In genomic region chr10:51301644-51302043, GRCh38 we compare ENCODE assay signal across 15 cellular contexts.
A peak's percentile ranks its signal among the peaks of the same experiment; 100 is the strongest.
DNase-seq lines count a peak whose midpoint lies in the region; ATAC-seq and TF ChIP-seq lines count a peak whose summit lies in the region.
"Had no signal": no experiment of that assay in that cellular context is flagged by ENCODE, and none has a peak within 500 bp of the region (broad histone marks: within the 10 kb centered on the region; RNA-seq: fewer than 3 reads in every experiment).

No MANE protein-coding gene starts in this region.

- H3K4me3 ChIP-seq in sigmoid colon, result no peak overlapping the region
- H3K4me3 ChIP-seq: body of pancreas, SJSA1 had no signal

- no peak for TF ChIP-seq POLR2A in sigmoid colon (IDR thresholded peaks at IDR 0.05)

- no peak for ATAC-seq in GM21529 (IDR thresholded peaks at IDR 0.05; ENCODE audit: unreplicated experiment)
- ATAC-seq: body of pancreas, WTC11 had no signal

- no peaks in the 10 kb centered on the region for H3K36me3 ChIP-seq in sigmoid colon
- H3K36me3 ChIP-seq: SJSA1 had no signal

- no peaks in the 10 kb centered on the region for H3K27me3 ChIP-seq in sigmoid colon
- H3K27me3 ChIP-seq: body of pancreas, SJSA1 had no signal

- DNase-seq in EL, result peak; percentile 52
- peak; percentile 13 for DNase-seq in amniotic epithelial cell (ENCODE audit: low read depth)
- DNase-seq in hepatic stellate cell (ENCODE audit: low spot score), result peak; percentile 22
- DNase-seq in sigmoid colon, result no peak
- DNase-seq in stimulated activated CD4-positive, alpha-beta T cell treated with anti-CD3 and anti-CD28 coated beads, Interleukin-4, amount 100 ng/mL, for 1 hour, result no peak
- no peak for DNase-seq in caudate nucleus (lab: John Stamatoyannopoulos, UW)
- DNase-seq in COR-L47 (lab: John Stamatoyannopoulos, UW), result no peak
- DNase-seq: activated T-cell treated with anti-CD3 and anti-CD28 coated beads, Interleukin-2, amount 50 U/mL, for 24 hours; body of pancreas; NCI-H1417 treated with DMSO at 0.1 percent for 48 hours; NCI-H774; trophoblast cell had no signal

- intact Hi-C loops in sigmoid colon (cut with DNase I), result loop anchor here (5.0 kb wide), 1 partner anchor 229 kb away; the partner anchor contains the start of gene PRKG1

- no peak for TF ChIP-seq EP300 in sigmoid colon (IDR thresholded peaks at IDR 0.05)

- H3K9me3 ChIP-seq in sigmoid colon, result no peaks in the 10 kb centered on the region
- H3K9me3 ChIP-seq: body of pancreas, SJSA1 had no signal

- H3K27ac ChIP-seq in sigmoid colon, result peak overlapping the region; percentile 49 to 75 (median 66)
- no peak overlapping the region for H3K27ac ChIP-seq in caudate nucleus (ENCODE audit: low read depth, low read length)
- H3K27ac ChIP-seq: body of pancreas, SJSA1 had no signal

- H3K4me1 ChIP-seq in sigmoid colon, result peaks cover 0 to 44% (median 36%) of the 10 kb centered on the region in 4 donors
- H3K4me1 ChIP-seq: body of pancreas, SJSA1 had no signal

- TF ChIP-seq CTCF in sigmoid colon (IDR thresholded peaks at IDR 0.05), result no peak

- 72 to 75% methylated on average over 5 of the region's 5 CpGs for WGBS in sigmoid colon, 2 donors

Comparison
In these comparisons a context has a peak if more than half of its experiments do, and no peak if none do; other contexts are left out.
1. DNase-seq: peak in EL (single experiment), amniotic epithelial cell (single experiment) and hepatic stellate cell (single experiment); none in sigmoid colon (single experiment), stimulated activated CD4-positive, alpha-beta T cell treated with anti-CD3 and anti-CD28 coated beads, Interleukin-4, amount 100 ng/mL, for 1 hour (single experiment), caudate nucleus (0 of 61) and COR-L47 (single experiment).